Comparison of ENCODE assay signal across 26 cellular contexts in genomic region chr16:49874613-49875237, GRCh38. TPM values are rescaled to one million over a fixed set of nuclear protein-coding genes. Genes with fewer than 3 reads are reported as not detected.
"Had no signal": no experiment of that assay in that cellular context is flagged by ENCODE, and none has a peak within 500 bp of the region (broad histone marks: within the 10 kb centered on the region; RNA-seq: fewer than 3 reads in every experiment).

No MANE protein-coding gene starts in this region.

- H3K27ac ChIP-seq: esophagus squamous epithelium, heart right ventricle, neural progenitor cell, prostate gland, right atrium auricular region, sigmoid colon, testis, tibial artery, upper lobe of left lung had no signal

- H3K27me3 ChIP-seq: neural progenitor cell, right atrium auricular region, testis had no signal

- H3K9me3 ChIP-seq: esophagus squamous epithelium, heart right ventricle, prostate gland, right atrium auricular region, sigmoid colon, testis, tibial artery, upper lobe of left lung had no signal

- H3K9ac ChIP-seq: neural progenitor cell had no signal

- DNase-seq: effector memory CD4-positive, alpha-beta T cell; erythroblast; esophagus squamous epithelium; foreskin melanocyte; glutamatergic neuron; heart right ventricle; hippocampal formation; naive thymus-derived CD4-positive, alpha-beta T cell; sigmoid colon; stimulated activated CD4-positive, alpha-beta T cell treated with anti-CD3 and anti-CD28 coated beads, Interleukin-2, amount 100 ng/mL, for 24 hours; stimulated activated CD4-positive, alpha-beta T cell treated with anti-CD3 and anti-CD28 coated beads, Interleukin-4, amount 100 ng/mL, for 24 hours; stimulated activated naive CD4-positive, alpha-beta T cell treated with Interleukin-2 at 50 U/mL for 16 hours; substantia nigra; testis; tibial artery; upper lobe of left lung had no signal

- H3K4me3 ChIP-seq: esophagus squamous epithelium, heart right ventricle, lung, neural progenitor cell, prostate gland, right atrium auricular region, sigmoid colon, testis, tibial artery, upper lobe of left lung had no signal

- H3K36me3 ChIP-seq: esophagus squamous epithelium, heart right ventricle, neural progenitor cell, prostate gland, right atrium auricular region, sigmoid colon, tibial artery, upper lobe of left lung had no signal

- FAIRE-seq: colon, endothelial cell of umbilical vein, keratinocyte, urothelium cell line had no signal

- ATAC-seq: heart right ventricle; left lobe of liver; naive thymus-derived CD4-positive, alpha-beta T cell; stimulated activated effector memory CD8-positive, alpha-beta T cell treated with anti-CD3 and anti-CD28 coated beads, Interleukin-12 subunit alpha, Interleukin-12 subunit beta, amount 100 ng/mL, for 72 hours had no signal

- H3K4me1 ChIP-seq: prostate gland had no signal

RNA-seq across cellular contexts. Expression of gene ZNF423, which starts 18.8 kb away (rescaled TPM):
- total RNA-seq: naive thymus-derived CD4-positive, alpha-beta T cell had no signal
- polyA plus RNA-seq: naive thymus-derived CD4-positive, alpha-beta T cell had no signal
